In genomic region chr7:157547611-157548010, GRCh38 we compare ENCODE assay signal across 15 cellular contexts.
"Had no signal": no experiment of that assay in that cellular context is flagged by ENCODE, and none has a peak within 500 bp of the region (broad histone marks: within the 10 kb centered on the region; RNA-seq: fewer than 3 reads in every experiment).

No MANE protein-coding gene starts in this region.

- ATAC-seq: activated CD8-positive, alpha-beta memory T cell treated with anti-CD3 and anti-CD28 coated beads, Interleukin-2, amount 10 ng/mL, durations not matched to agents 7 days and 5 days; activated T-cell treated with anti-CD3 and anti-CD28 coated beads, Interleukin-2, amount 50 U/mL, for 72 hours had no signal

- H3K4me3 Mint-ChIP-seq: activated CD8-positive, alpha-beta memory T cell treated with anti-CD3 and anti-CD28 coated beads, Interleukin-2, amount 10 ng/mL, durations not matched to agents 7 days and 5 days; activated naive CD4-positive, alpha-beta T cell treated with anti-CD3 and anti-CD28 coated beads for 36 hours; activated T-cell treated with anti-CD3 and anti-CD28 coated beads, Interleukin-2, amount 50 U/mL, for 72 hours; brain; nephron progenitor cell had no signal

- H3K27me3 ChIP-seq: hepatocyte, ovary, stomach, uterus had no signal

- H3K27ac ChIP-seq: hepatocyte, ovary, stomach, uterus had no signal

- H3K9me3 ChIP-seq: ovary, stomach, uterus had no signal

- H3K36me3 ChIP-seq: ovary, uterus had no signal

- H3K4me1 ChIP-seq: stomach, uterus had no signal

- H3K4me3 ChIP-seq: hepatocyte, ovary, stomach, uterus had no signal

- H3K27ac Mint-ChIP-seq: activated CD8-positive, alpha-beta memory T cell treated with anti-CD3 and anti-CD28 coated beads, Interleukin-2, amount 10 ng/mL, durations not matched to agents 7 days and 5 days; activated naive CD4-positive, alpha-beta T cell treated with anti-CD3 and anti-CD28 coated beads for 36 hours; activated T-cell treated with anti-CD3 and anti-CD28 coated beads, Interleukin-2, amount 50 U/mL, for 72 hours; nephron progenitor cell had no signal

- H3K9me3 Mint-ChIP-seq: activated naive CD4-positive, alpha-beta T cell treated with anti-CD3 and anti-CD28 coated beads for 36 hours; nephron progenitor cell had no signal

- FAIRE-seq: TTC549 had no signal

- H3K36me3 Mint-ChIP-seq: activated CD8-positive, alpha-beta memory T cell treated with anti-CD3 and anti-CD28 coated beads, Interleukin-2, amount 10 ng/mL, durations not matched to agents 7 days and 5 days had no signal

- H3K4me1 Mint-ChIP-seq: activated CD8-positive, alpha-beta memory T cell treated with anti-CD3 and anti-CD28 coated beads, Interleukin-2, amount 10 ng/mL, durations not matched to agents 7 days and 5 days had no signal

- H3K27me3 Mint-ChIP-seq: activated CD8-positive, alpha-beta memory T cell treated with anti-CD3 and anti-CD28 coated beads, Interleukin-2, amount 10 ng/mL, durations not matched to agents 7 days and 5 days had no signal

- DNase-seq: activated CD8-positive, alpha-beta memory T cell treated with anti-CD3 and anti-CD28 coated beads, Interleukin-2, amount 10 ng/mL, durations not matched to agents 7 days and 5 days; activated naive CD4-positive, alpha-beta T cell treated with anti-CD3 and anti-CD28 coated beads for 36 hours; activated T-cell treated with anti-CD3 and anti-CD28 coated beads, Interleukin-2, amount 50 U/mL, for 72 hours; amniotic stem cell; dermis blood vessel endothelial cell; erythroblast; mammary epithelial cell; nephron progenitor cell; stomach; T-helper 2 cell; uterus had no signal
